Comparison of ENCODE assay signal across 8 cellular contexts in the genomic region with DNA sequence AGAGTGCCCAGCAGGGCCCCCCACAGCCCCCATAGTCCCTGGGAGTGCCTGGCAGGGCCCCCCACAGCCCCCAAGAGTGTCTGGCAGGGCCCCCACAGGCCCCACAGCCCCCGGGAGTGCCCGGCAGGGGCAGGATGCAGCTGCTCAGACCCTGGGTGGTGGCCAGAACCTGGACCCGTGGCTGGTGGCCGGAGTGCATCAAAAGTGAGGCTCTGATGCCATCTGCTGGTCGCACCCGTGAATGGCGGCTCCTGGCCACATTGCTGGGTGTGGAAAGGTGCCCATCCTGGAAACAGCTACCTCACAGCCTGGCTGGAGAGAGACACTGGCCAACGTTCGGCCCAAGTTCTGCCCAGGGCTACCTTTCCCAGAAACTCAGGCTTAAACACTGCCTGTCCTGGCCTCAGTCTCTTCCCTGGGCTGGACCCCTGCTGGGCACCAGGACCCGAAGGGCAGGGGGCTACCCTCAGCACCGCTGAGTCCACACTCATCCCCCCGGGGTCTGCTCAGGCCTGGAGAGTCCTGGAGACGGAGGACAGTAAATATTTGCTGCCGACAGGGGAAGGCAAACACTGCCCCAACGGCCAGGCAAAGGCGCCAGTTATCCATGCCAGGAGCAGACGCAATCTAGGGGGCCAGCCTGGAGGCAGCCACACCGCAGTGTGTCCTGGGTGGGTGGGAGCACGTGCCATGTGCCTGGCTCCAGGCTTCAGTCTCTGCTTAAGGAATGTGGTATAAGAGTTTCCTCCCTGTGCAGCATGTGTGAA. TPM values are rescaled to one million over a fixed set of nuclear protein-coding genes. Genes with fewer than 3 reads are reported as not detected.
DNase-seq lines count a peak whose midpoint lies in the region; ATAC-seq and TF ChIP-seq lines count a peak whose summit lies in the region.

No MANE protein-coding gene starts in this region.

- no peaks in the 10 kb centered on the region for H3K36me3 ChIP-seq in hepatocyte (replicated peaks; ENCODE audit: insufficient read depth, low read depth)

- H3K79me2 ChIP-seq in hepatocyte = no peaks in the 10 kb centered on the region

- H3K9me2 ChIP-seq in hepatocyte (replicated peaks; ENCODE audit: insufficient read depth) = no peaks in the 10 kb centered on the region

- H4K20me1 ChIP-seq in hepatocyte (ENCODE audit: insufficient read depth, poor library complexity, severe bottlenecking) = no peaks in the 10 kb centered on the region

- H3K27me3 ChIP-seq in hepatocyte = no peaks in the 10 kb centered on the region

- no peaks in the 10 kb centered on the region for H3K36me3 Mint-ChIP-seq in T-helper 17 cell (ENCODE audit: low read depth)

- H3K27ac Mint-ChIP-seq in T-helper 17 cell = no peak overlapping the region

- no peaks in the 10 kb centered on the region for H3K27me3 Mint-ChIP-seq in T-helper 17 cell

- no peaks in the 10 kb centered on the region for H3K4me1 ChIP-seq in hepatocyte (ENCODE audit: insufficient read depth)

- TF ChIP-seq CTCF in hepatocyte (IDR thresholded peaks at IDR 0.05; ENCODE audit: poor library complexity) = peak; percentile 93

- H3K4me3 Mint-ChIP-seq in T-helper 17 cell = no peak overlapping the region

- ATAC-seq in T-helper 17 cell (no peak), GM21786 (IDR thresholded peaks at IDR 0.05; ENCODE audit: unreplicated experiment) (no peak)

- 42% methylated on average over 17 of the region's 19 CpGs for WGBS in hepatocyte (ENCODE audit: low lambda C conversion rate, missing lambda C conversion rate)

- H3K4me3 ChIP-seq in hepatocyte = no peak overlapping the region

- H3K9me3 ChIP-seq in T-helper 17 cell (ENCODE audit: control insufficient read depth, low read length, poor library complexity, severe bottlenecking) (no peaks in the 10 kb centered on the region), hepatocyte (ENCODE audit: low read depth) (no peaks in the 10 kb centered on the region)

- no peak overlapping the region for H2AFZ ChIP-seq in hepatocyte

- H3K4me2 ChIP-seq in hepatocyte = no peak overlapping the region

- peak; percentile 69 for DNase-seq in COR-L47 (lab: John Stamatoyannopoulos, UW)
- DNase-seq in HT-29 (ENCODE audit: low spot score) = peak; percentile 92
- DNase-seq in T-helper 17 cell = peak in 2 of 3 donors; percentile 29 to 52
- DNase-seq in astrocyte of the hippocampus (ENCODE audit: low read depth, low spot score) = peak; percentile 84
- peak; percentile 88 for DNase-seq in hepatocyte (ENCODE audit: low spot score)
- DNase-seq in stimulated activated CD4-positive, alpha-beta T cell treated with anti-CD3 and anti-CD28 coated beads, Interleukin-12 subunit alpha, Interleukin-12 subunit beta, amount 100 ng/mL, for 4 hours = peak; percentile 53
- DNase-seq in putamen (ENCODE audit: low spot score) = no peak

- no peak overlapping the region for H3K27ac ChIP-seq in hepatocyte

- peaks cover 5% of the 10 kb centered on the region for H3K4me1 Mint-ChIP-seq in T-helper 17 cell

RNA-seq across cellular contexts. Expression of a gene that starts 4.4 kb away (rescaled TPM):
- total RNA-seq in HT-29 (2014; rRNA removed; shearing (Covaris generic)) = not detected in 2 replicates
- total RNA-seq in T-helper 17 cell (not detected), hepatocyte (not detected in 2 replicates)
- not detected in 2 replicates for polyA plus RNA-seq in hepatocyte

RNA-seq across cellular contexts. Expression of a gene that starts 15.0 kb away (rescaled TPM):
- 1.8 and 3.4 TPM in 2 replicates for total RNA-seq in HT-29 (2014; rRNA removed; shearing (Covaris generic))
- total RNA-seq in T-helper 17 cell (not detected), hepatocyte (0.92 and 2.6 TPM in 2 replicates)
- polyA plus RNA-seq in hepatocyte = 5.6 and 15.3 TPM in 2 replicates

RNA-seq across cellular contexts. Expression of a gene that starts 17.4 kb away (rescaled TPM):
- total RNA-seq in HT-29 (2014; rRNA removed; shearing (Covaris generic)) = 9.9 and 11.4 TPM in 2 replicates
- total RNA-seq in T-helper 17 cell (under 1 TPM; 0.21 to 0.77 TPM), hepatocyte (1,323 and 1,507 TPM in 2 replicates)
- 2,911 and 3,175 TPM in 2 replicates for polyA plus RNA-seq in hepatocyte

Comparison
In these comparisons a context has a peak if more than half of its experiments do, and no peak if none do; other contexts are left out.
1. RNA of a gene that starts 17.4 kb away (total RNA-seq): 1,323 to 1,507 TPM in hepatocyte; 9.9 to 11.4 TPM in HT-29 and 0.21 to 0.77 TPM in T-helper 17 cell; every median in the first group is over 100 times any median in the second.